ENCODE assay signal across 8 cellular contexts in the genomic region with DNA sequence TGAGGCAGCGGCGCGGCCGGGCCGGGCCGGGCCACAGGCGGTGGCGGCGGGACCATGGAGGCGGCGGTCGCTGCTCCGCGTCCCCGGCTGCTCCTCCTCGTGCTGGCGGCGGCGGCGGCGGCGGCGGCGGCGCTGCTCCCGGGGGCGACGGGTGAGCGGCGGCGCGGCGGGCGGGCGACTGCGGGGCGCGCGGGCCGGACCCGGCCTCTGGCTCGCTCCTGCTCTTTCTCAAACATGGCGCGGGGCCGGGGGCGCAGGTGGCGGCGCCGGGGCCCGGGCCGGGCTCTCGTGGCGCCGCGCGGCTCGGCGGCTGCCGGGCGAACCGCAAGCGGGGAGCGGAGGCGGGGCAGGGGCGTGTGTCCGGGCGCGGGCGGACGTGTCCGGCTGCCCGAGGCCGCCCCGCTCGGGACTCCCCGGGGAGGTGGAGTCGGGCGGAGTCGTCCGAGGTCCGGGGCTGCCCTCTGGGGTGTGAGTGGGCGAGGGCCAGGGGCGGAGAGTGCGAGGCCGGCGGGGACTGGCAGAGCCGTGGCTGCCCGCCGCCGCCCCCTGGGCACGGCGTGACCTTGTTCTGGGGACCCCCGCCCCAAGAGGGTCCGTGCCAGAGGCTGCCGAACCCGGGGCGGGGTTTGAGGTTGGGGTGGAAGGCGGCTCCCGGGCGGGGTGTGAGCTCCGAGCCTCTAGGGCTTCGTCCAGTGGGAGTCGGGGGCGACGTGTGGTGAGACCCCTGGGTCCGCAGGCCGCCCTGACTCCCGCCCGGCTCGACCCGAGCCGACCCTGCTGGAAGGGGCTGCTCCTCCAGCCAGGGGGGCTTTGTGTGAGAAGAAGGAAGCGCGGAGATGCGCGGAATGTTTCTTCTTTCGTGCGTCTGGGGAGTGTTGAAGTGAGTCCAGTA. TPM values are rescaled to one million over a fixed set of nuclear protein-coding genes. Genes with fewer than 3 reads are reported as not detected.
A peak's percentile ranks its signal among the peaks of the same experiment; 100 is the strongest.
DNase-seq lines count a peak whose midpoint lies in the region; ATAC-seq and TF ChIP-seq lines count a peak whose summit lies in the region.

No MANE protein-coding gene starts in this region.

- in situ Hi-C loops in astrocyte of the spinal cord (cut with HindIII; ENCODE audit: low sequenced_read_pairs) = no loop called here

- intact Hi-C loops in sciatic nerve (cut with DNase I) = no loop called here

- no peaks in the 10 kb centered on the region for H3K27me3 Mint-ChIP-seq in T-helper 17 cell

- H3K79me2 ChIP-seq in DND-41 (ENCODE audit: insufficient read depth, low read length) = peaks cover 49% of the 10 kb centered on the region

- peak; percentile 15; the same call in 1 of the 3 replicates for ATAC-seq in DND-41 (ENCODE audit: insufficient read depth, low read depth)
- ATAC-seq in GM19467 (IDR thresholded peaks at IDR 0.05; ENCODE audit: unreplicated experiment) = peak; percentile 46
- ATAC-seq in HG03521 (IDR thresholded peaks at IDR 0.05; ENCODE audit: unreplicated experiment) = peak; percentile 56
- ATAC-seq in T-helper 17 cell = peak; percentile 12
- peak; percentile 71 for ATAC-seq in sciatic nerve

- DNase-seq in DND-41 = peak; percentile 49
- DNase-seq in T-helper 17 cell = peak in 2 of 3 donors; percentile 12 to 37
- DNase-seq in astrocyte of the spinal cord (ENCODE audit: low read depth, low spot score) = peak; percentile 73
- peak; percentile 87 for DNase-seq in sciatic nerve (ENCODE audit: low spot score)
- DNase-seq in cerebellar cortex (ENCODE audit: low spot score) = no peak

- TF ChIP-seq CTCF in DND-41 (IDR thresholded peaks at IDR 0.05; ENCODE audit: borderline replicate concordance, extremely low read depth, low read length, poor library complexity, severe bottlenecking) (no peak), astrocyte of the spinal cord (IDR thresholded peaks at IDR 0.05; ENCODE audit: low read depth, low read length) (no peak)

- no peaks in the 10 kb centered on the region for H3K27me3 ChIP-seq in DND-41 (ENCODE audit: insufficient read depth, low read length, poor library complexity)

- H3K9me3 ChIP-seq in DND-41 (ENCODE audit: insufficient read depth, low read length, severe bottlenecking) (no peaks in the 10 kb centered on the region), T-helper 17 cell (ENCODE audit: control insufficient read depth, low read length, poor library complexity, severe bottlenecking) (no peaks in the 10 kb centered on the region)

- H3K36me3 Mint-ChIP-seq in T-helper 17 cell (ENCODE audit: low read depth) = no peaks in the 10 kb centered on the region

- peak overlapping the region; percentile 85 for H3K4me2 ChIP-seq in DND-41 (ENCODE audit: insufficient read depth, low read length)

- peaks cover 15% of the 10 kb centered on the region; the same call in 1 of the 2 replicates for H4K20me1 ChIP-seq in DND-41 (ENCODE audit: insufficient read depth, low read length)

- H3K4me1 ChIP-seq in DND-41 (ENCODE audit: insufficient read depth, low read length) = peaks cover 57% of the 10 kb centered on the region

- H3K36me3 ChIP-seq in DND-41 (ENCODE audit: insufficient read depth, low read length) = no peaks in the 10 kb centered on the region

- H3K4me3 Mint-ChIP-seq in T-helper 17 cell = peak overlapping the region; percentile 95

- H3K9ac ChIP-seq in DND-41 (ENCODE audit: low read depth, low read length) = peak overlapping the region; percentile 82

- H3K4me3 ChIP-seq in DND-41 (ENCODE audit: low read depth in 1 of 2, low read length in 2 of 2) (peak overlapping the region; percentile 65 to 81; a peak in 3 of 4 replicates), astrocyte of the spinal cord (ENCODE audit: low read depth, low read length) (peak overlapping the region; percentile 79), iPS-11a (ENCODE audit: low read depth, low read length) (peak overlapping the region; percentile 72)

- H2AFZ ChIP-seq in DND-41 (ENCODE audit: low read depth, low read length) = peak overlapping the region; percentile 78

- no peak overlapping the region; the same call in 1 of the 2 replicates for H3K27ac ChIP-seq in DND-41 (ENCODE audit: low read length)

- peak overlapping the region; percentile 83 for H3K27ac Mint-ChIP-seq in T-helper 17 cell

- peaks cover 50% of the 10 kb centered on the region for H3K4me1 Mint-ChIP-seq in T-helper 17 cell

RNA-seq across cellular contexts. Expression of a gene that starts 0.5 kb away (rescaled TPM):
- 10 to 100 TPM; 23.5 to 29.1 TPM for total RNA-seq in T-helper 17 cell
- 71.3 TPM for total RNA-seq in sciatic nerve

Comparison
In these comparisons a context has a peak if more than half of its experiments do, and no peak if none do; other contexts are left out.
1. ATAC-seq: peak in every context shown above with its lines; median percentile 71 in sciatic nerve; 56 in HG03521; 46 in GM19467; 15 in DND-41; 12 in T-helper 17 cell.